Comparison of ENCODE assay signal across 8 cellular contexts in the genomic region with DNA sequence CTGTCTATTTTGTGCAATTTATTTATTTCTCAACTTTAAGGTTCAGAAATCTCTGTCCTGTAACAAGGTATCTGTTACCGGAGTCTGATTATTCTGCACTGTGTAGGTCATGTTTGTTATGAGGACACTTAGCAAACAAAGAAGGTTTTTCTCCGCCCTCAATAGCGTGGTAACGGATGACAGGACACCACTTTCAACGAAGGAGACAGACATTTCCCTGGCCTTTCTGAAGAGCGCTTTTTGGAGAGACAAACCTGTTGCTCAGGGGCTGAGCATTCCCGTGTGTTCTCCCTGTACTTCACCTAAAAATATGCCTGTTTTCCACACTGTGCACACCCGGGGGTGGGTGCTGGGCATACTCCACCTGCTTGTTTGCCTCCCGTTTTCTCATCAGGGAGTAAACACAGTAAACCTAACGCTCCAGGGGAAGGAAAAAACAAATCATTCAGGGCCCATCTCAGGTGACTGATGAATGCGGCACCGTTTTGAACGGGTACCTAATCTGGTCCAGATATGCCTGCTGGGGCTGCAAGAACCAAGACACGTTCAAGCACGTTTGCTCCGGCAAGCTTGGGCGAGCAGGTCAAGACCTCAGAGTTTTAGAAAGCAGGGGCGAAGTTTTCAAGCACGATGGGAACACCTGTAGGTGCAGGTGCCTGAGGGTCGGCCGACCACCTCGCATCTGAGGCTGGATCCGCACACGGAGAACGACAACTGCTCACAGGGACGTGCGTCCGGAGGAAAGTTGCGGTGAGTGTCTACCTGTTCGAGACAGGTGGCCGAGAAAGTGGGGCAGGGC. TPM values are rescaled to one million over a fixed set of nuclear protein-coding genes. Genes with fewer than 3 reads are reported as not detected.
DNase-seq lines count a peak whose midpoint lies in the region; ATAC-seq and TF ChIP-seq lines count a peak whose summit lies in the region.

No MANE protein-coding gene starts in this region.

- H2AFZ ChIP-seq in OCI-LY7 (ENCODE audit: low read length) = 0 out of 2 replicates have a peak overlapping the region, but pooled peaks have one; percentile 40

- H3K4me1 Mint-ChIP-seq in naive thymus-derived CD4-positive, alpha-beta T cell = peaks cover 33 to 52% (median 44%) of the 10 kb centered on the region in 7 donors

- TF ChIP-seq CTCF in 22Rv1 (IDR thresholded peaks at IDR 0.05) (no peak), OCI-LY7 (conservative IDR thresholded peaks at IDR 0.05; ENCODE audit: low read length) (no peak)

- H3K27ac ChIP-seq in 22Rv1 (peak overlapping the region; percentile 41), OCI-LY7 (ENCODE audit: low read depth, low read length, poor library complexity, severe bottlenecking) (no peak overlapping the region)
- peak overlapping the region; percentile 62 for H3K27ac ChIP-seq in effector memory CD4-positive, alpha-beta T cell (ENCODE audit: insufficient read depth, low read length, poor library complexity, severe bottlenecking)
- H3K27ac ChIP-seq in naive thymus-derived CD4-positive, alpha-beta T cell (ENCODE audit: low read depth, low read length) = peak overlapping the region; percentile 98

- BruUV-seq in OCI-LY7 (replicated peaks; lab: Mats Ljungman, UMichigan) = no TSS peak

- peak overlapping the region; percentile 62 for H3K4me3 ChIP-seq in OCI-LY7 (ENCODE audit: low read depth, low read length, poor library complexity, severe bottlenecking)
- H3K4me3 ChIP-seq in effector memory CD4-positive, alpha-beta T cell (ENCODE audit: insufficient read depth, low read depth, low read length, poor library complexity, severe bottlenecking) = peak overlapping the region; percentile 75
- H3K4me3 ChIP-seq in naive thymus-derived CD4-positive, alpha-beta T cell (ENCODE audit: low read length) = peak overlapping the region; percentile 79

- H3K27me3 Mint-ChIP-seq in naive thymus-derived CD4-positive, alpha-beta T cell = no peaks in the 10 kb centered on the region

- POLR2A ChIA-PET in OCI-LY7 (lab: Charles Lee) = interaction anchor here (0.7 to 1.5 kb wide), 2 partner anchors 15 to 69 kb away, joined by 3 to 4 read pairs; no protein-coding TSS in a partner anchor
- POLR2A ChIA-PET in naive thymus-derived CD4-positive, alpha-beta T cell (lab: Charles Lee) = interaction anchor here (0.7 to 6.5 kb wide), 15 partner anchors 8 to 157 kb away, joined by 3 to 182 read pairs (median 5); a partner anchor contains a TSS

- H3K27me3 ChIP-seq in effector memory CD4-positive, alpha-beta T cell (replicated peaks; ENCODE audit: control insufficient read depth, insufficient read depth, low read length, poor library complexity, severe bottlenecking) = no peaks in the 10 kb centered on the region
- no peaks in the 10 kb centered on the region for H3K27me3 ChIP-seq in naive thymus-derived CD4-positive, alpha-beta T cell (ENCODE audit: control insufficient read depth in 2 of 2, insufficient read depth in 2 of 2, low read length in 2 of 2)

- peaks cover 10% of the 10 kb centered on the region for H3K4me1 ChIP-seq in OCI-LY7 (ENCODE audit: insufficient read depth, low read length, poor library complexity, severe bottlenecking)
- H3K4me1 ChIP-seq in effector memory CD4-positive, alpha-beta T cell (ENCODE audit: control insufficient read depth, insufficient read depth, low read length, poor library complexity, severe bottlenecking) = peaks cover 18% of the 10 kb centered on the region
- H3K4me1 ChIP-seq in naive thymus-derived CD4-positive, alpha-beta T cell (ENCODE audit: control insufficient read depth in 2 of 2, insufficient read depth in 2 of 2, low read length in 2 of 2) = peaks cover 10 to 37% of the 10 kb centered on the region in 2 donors

- peak overlapping the region in 6 of 10 donors; percentile 96 to 99 (median 98) for H3K4me3 Mint-ChIP-seq in naive thymus-derived CD4-positive, alpha-beta T cell

- DNase-seq in OCI-LY7 (ENCODE audit: low spot score) = no peak
- DNase-seq in effector memory CD4-positive, alpha-beta T cell = no peak
- DNase-seq in naive thymus-derived CD4-positive, alpha-beta T cell = peak in 7 of 9 donors; percentile 7 to 33 (median 26)
- no peak for DNase-seq in NCI-H2196 (lab: John Stamatoyannopoulos, UW; ENCODE audit: unreplicated experiment)
- no peak for DNase-seq in NK-92 treated with Interleukin-12 subunit alpha and Interleukin-12 subunit beta, amount 100 ng/mL, for 24 hours (lab: John Stamatoyannopoulos, UW)
- DNase-seq in NCI-H226 = no peak

- H3K36me3 Mint-ChIP-seq in naive thymus-derived CD4-positive, alpha-beta T cell = peaks cover 0 to 31% (median 18%) of the 10 kb centered on the region in 5 donors

- H3K4me2 ChIP-seq in OCI-LY7 (ENCODE audit: low read length) = peak overlapping the region; percentile 56

- intact Hi-C loops in OCI-LY7 (cut with micrococcal nuclease; ENCODE audit: unreplicated experiment) = no loop called here
- intact Hi-C loops in naive thymus-derived CD4-positive, alpha-beta T cell (cut with micrococcal nuclease) = loop anchor here (2.0 to 10.0 kb wide), 7 partner anchors 19 to 1951 kb away; a partner anchor contains a TSS

- no peaks in the 10 kb centered on the region for H4K20me1 ChIP-seq in OCI-LY7 (ENCODE audit: insufficient read depth, low read length)

- H3K36me3 ChIP-seq in OCI-LY7 (ENCODE audit: insufficient read depth, low read length) = no peaks in the 10 kb centered on the region
- no peaks in the 10 kb centered on the region for H3K36me3 ChIP-seq in effector memory CD4-positive, alpha-beta T cell (ENCODE audit: control insufficient read depth, insufficient read depth, low read length)
- peaks cover 0 to 4% (median 0%) of the 10 kb centered on the region in 3 experiments for H3K36me3 ChIP-seq in naive thymus-derived CD4-positive, alpha-beta T cell (ENCODE audit: control insufficient read depth in 2 of 3, insufficient read depth in 3 of 3, low read length in 3 of 3)

- peak overlapping the region in 7 of 9 donors; percentile 92 to 99 (median 99) for H3K27ac Mint-ChIP-seq in naive thymus-derived CD4-positive, alpha-beta T cell

- peak; percentile 0 for ATAC-seq in GM19397 (IDR thresholded peaks at IDR 0.05; ENCODE audit: unreplicated experiment)
- no peak for ATAC-seq in naive thymus-derived CD4-positive, alpha-beta T cell

- peaks cover 0 to 7% (median 0%) of the 10 kb centered on the region in 11 donors for H3K9me3 Mint-ChIP-seq in naive thymus-derived CD4-positive, alpha-beta T cell

- CTCF ChIA-PET in OCI-LY7 (lab: Charles Lee; ENCODE audit: unreplicated experiment) = no interaction called here
- CTCF ChIA-PET in naive thymus-derived CD4-positive, alpha-beta T cell (lab: Charles Lee) = interaction anchor here (1.4 to 2.1 kb wide), 2 partner anchors 12 to 14 kb away, joined by 8 to 11 read pairs; no protein-coding TSS in a partner anchor

- no peaks in the 10 kb centered on the region for H3K79me2 ChIP-seq in OCI-LY7 (ENCODE audit: insufficient read depth, low read depth, low read length)

- no peaks in the 10 kb centered on the region for H3K9me2 ChIP-seq in OCI-LY7 (ENCODE audit: insufficient read depth, low read length)

- H3K9me3 ChIP-seq in OCI-LY7 (ENCODE audit: low read length) = no peaks in the 10 kb centered on the region
- H3K9me3 ChIP-seq in effector memory CD4-positive, alpha-beta T cell (ENCODE audit: control insufficient read depth, low read length) = no peaks in the 10 kb centered on the region
- no peaks in the 10 kb centered on the region for H3K9me3 ChIP-seq in naive thymus-derived CD4-positive, alpha-beta T cell (ENCODE audit: control insufficient read depth in 2 of 3, low read length in 3 of 3)

RNA-seq across cellular contexts. Expression of a gene that starts 0.9 kb away (rescaled TPM):
- total RNA-seq in OCI-LY7 (2014; rRNA removed; shearing (Covaris generic)) = 2.4 TPM in 1 of 2 replicates, not detected in the other
- total RNA-seq in OCI-LY7 (2022) = 1.1 and 2.6 TPM in 2 replicates
- total RNA-seq in naive thymus-derived CD4-positive, alpha-beta T cell = 10 to 100 TPM; 37.4 to 78.3 (median 47.4) TPM
- polyA plus RNA-seq in naive thymus-derived CD4-positive, alpha-beta T cell = 100 to 1,000 TPM; 120 to 130 TPM

Comparison
In these comparisons a context has a peak if more than half of its experiments do, and no peak if none do; other contexts are left out.
1. DNase-seq: peak in naive thymus-derived CD4-positive, alpha-beta T cell (7 of 9); none in OCI-LY7 (single experiment), effector memory CD4-positive, alpha-beta T cell (0 of 3), NCI-H2196 (single experiment), NK-92 treated with Interleukin-12 subunit alpha and Interleukin-12 subunit beta, amount 100 ng/mL, for 24 hours (single experiment) and NCI-H226 (single experiment).
2. RNA of a gene that starts 0.9 kb away (total RNA-seq): 37.4 to 78.3 TPM in naive thymus-derived CD4-positive, alpha-beta T cell; 1.1 to 2.6 TPM in OCI-LY7; every median in the first group is over 10 times any median in the second.
3. Peak in every context shown above with its lines, with median percentiles within 50 percentile points of each other: H3K4me3 ChIP-seq.